ENCODE assay signal across 5 cellular contexts in the genomic region with DNA sequence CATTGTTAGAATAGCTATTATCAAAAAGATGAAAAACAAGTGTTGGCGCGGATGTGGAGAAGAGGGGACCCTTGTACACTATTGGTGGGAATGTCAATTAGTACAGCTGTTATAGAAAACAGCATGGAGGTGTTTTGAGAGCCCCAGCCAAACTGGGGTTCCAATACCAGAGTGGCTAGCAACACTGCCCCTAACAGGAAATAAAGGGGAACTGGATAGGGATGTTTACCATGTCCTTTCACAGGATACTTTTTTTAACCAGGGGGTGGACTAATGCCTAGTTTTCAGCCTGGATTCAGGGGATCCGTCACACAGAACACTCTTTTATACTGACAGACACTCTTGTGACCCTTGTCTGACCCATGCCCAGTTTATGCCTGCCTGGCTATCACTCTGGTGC.
DNase-seq lines count a peak whose midpoint lies in the region; ATAC-seq and TF ChIP-seq lines count a peak whose summit lies in the region.
"Had no signal": no experiment of that assay in that cellular context is flagged by ENCODE, and none has a peak within 500 bp of the region (broad histone marks: within the 10 kb centered on the region; RNA-seq: fewer than 3 reads in every experiment).

No MANE protein-coding gene starts in this region.

- no peak overlapping the region for H3K27ac ChIP-seq in HL-60 (replicated peaks)
- H3K27ac ChIP-seq: Peyer's patch had no signal

- DNase-seq in HL-60 (ENCODE audit: low read depth in 1 of 2, low spot score in 1 of 2): no peak
- DNase-seq in iPS DF 19.7 (ENCODE audit: low read depth, low spot score): peak; percentile 5
- no peak for DNase-seq in DMS153 (lab: John Stamatoyannopoulos, UW)
- DNase-seq: Peyer's patch had no signal

- ATAC-seq in HG03442 (IDR thresholded peaks at IDR 0.05; ENCODE audit: unreplicated experiment): no peak

- no peaks in the 10 kb centered on the region for H3K27me3 ChIP-seq in HL-60 (ENCODE audit: insufficient read depth, poor library complexity, severe bottlenecking)
- H3K27me3 ChIP-seq: Peyer's patch had no signal

- peak; percentile 16 for TF ChIP-seq CTCF in HL-60 (IDR thresholded peaks at IDR 0.05; ENCODE audit: insufficient read depth, low read length)

- no peak overlapping the region for H3K4me3 ChIP-seq in HL-60 (replicated peaks; ENCODE audit: insufficient read depth, low read length)
- H3K4me3 ChIP-seq: Peyer's patch had no signal
